In the genomic region with DNA sequence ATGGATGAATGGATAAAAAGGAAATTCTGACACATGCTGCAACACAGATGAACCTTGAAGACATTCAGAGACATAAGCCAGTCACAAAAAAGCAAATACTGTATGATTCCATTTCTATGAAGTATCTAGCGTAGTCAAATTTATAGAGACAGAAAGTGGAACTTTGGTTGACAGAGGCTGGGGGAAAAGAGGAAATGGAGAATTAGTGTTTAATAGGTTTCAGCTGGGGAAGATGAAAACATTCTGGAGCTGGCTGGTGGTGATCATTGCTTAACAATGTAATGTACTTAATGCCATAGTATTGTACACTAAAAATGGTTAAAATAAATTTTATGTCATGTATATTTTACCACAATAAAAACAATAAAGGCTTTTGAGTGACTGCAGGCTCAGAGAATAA, we compare ENCODE assay signal across 27 cellular contexts. TPM values are rescaled to one million over a fixed set of nuclear protein-coding genes. Genes with fewer than 3 reads are reported as not detected.
A peak's percentile ranks its signal among the peaks of the same experiment; 100 is the strongest.
DNase-seq lines count a peak whose midpoint lies in the region; ATAC-seq, FAIRE-seq and TF ChIP-seq lines count a peak whose summit lies in the region.
"Had no signal": no experiment of that assay in that cellular context is flagged by ENCODE, and none has a peak within 500 bp of the region (broad histone marks: within the 10 kb centered on the region; RNA-seq: fewer than 3 reads in every experiment).

No MANE protein-coding gene starts in this region.

- H3K27ac ChIP-seq in GM23248 (no peak overlapping the region), GM12878 (ENCODE audit: control insufficient read depth, insufficient read depth) (no peak overlapping the region), colonic mucosa (no peak overlapping the region)
- H3K27ac ChIP-seq: transverse colon, WERI-Rb-1 had no signal

- WGBS in GM23248 (ENCODE audit: low coverage in 1 of 2, low lambda C conversion rate in 2 of 2, missing lambda C conversion rate in 2 of 2), 2 experiments: 12 to 26% methylated on average over 1 of the region's 1 CpG
- WGBS in GM12878 (ENCODE audit: insufficient coverage, insufficient replicate concordance, low lambda C conversion rate, missing lambda C conversion rate): 0% methylated on average over 1 of the region's 1 CpG

- no peak overlapping the region for H3K4me3 Mint-ChIP-seq in stimulated activated naive CD8-positive, alpha-beta T cell treated with anti-CD3 and anti-CD28 coated beads, Interleukin-15, amount 100 ng/mL, for 72 hours
- H3K4me3 Mint-ChIP-seq: activated CD8-positive, alpha-beta T cell treated with anti-CD3 and anti-CD28 coated beads, Interleukin-2, amount 10 ng/mL, durations not matched to agents 7 days and 5 days; activated naive CD8-positive, alpha-beta T cell; nephron progenitor cell had no signal

- H3K4me1 ChIP-seq in GM23248 (ENCODE audit: insufficient read depth): peaks cover 8% of the 10 kb centered on the region
- H3K4me1 ChIP-seq in GM12878 (ENCODE audit: control insufficient read depth, insufficient read depth, low read length): no peaks in the 10 kb centered on the region
- H3K4me1 ChIP-seq in colonic mucosa: no peaks in the 10 kb centered on the region
- H3K4me1 ChIP-seq: transverse colon had no signal

- DNase-seq in GM23248: peak; percentile 16
- DNase-seq in NOMO-1 treated with DMSO at 0.1 percent for 48 hours (lab: John Stamatoyannopoulos, UW; ENCODE audit: unreplicated experiment): peak; percentile 72
- no peak for DNase-seq in GM12878 (ENCODE audit: low read depth, low spot score)
- no peak for DNase-seq in stimulated activated naive CD8-positive, alpha-beta T cell treated with anti-CD3 and anti-CD28 coated beads, Interleukin-15, amount 100 ng/mL, for 72 hours
- no peak for DNase-seq in activated effector memory CD4-positive, alpha-beta T cell treated with anti-CD3 and anti-CD28 coated beads, Interleukin-2, amount 50 U/mL, for 16 hours
- no peak for DNase-seq in NCI-H510A treated with DMSO at 0.1 percent for 48 hours (lab: John Stamatoyannopoulos, UW)
- DNase-seq in colonic mucosa: no peak
- DNase-seq: activated CD4-positive, alpha-beta T cell treated with anti-CD3 and anti-CD28 coated beads for 4 hours; activated CD8-positive, alpha-beta T cell treated with anti-CD3 and anti-CD28 coated beads, Interleukin-2, amount 10 ng/mL, durations not matched to agents 7 days and 5 days; aorta; DMS79; effector CD4-positive, alpha-beta T cell; GDM1; NCI-H1048; NCI-H1694; NCI-H446; NCI-H774; nephron progenitor cell; stimulated activated CD4-positive, alpha-beta T cell treated with anti-CD3 and anti-CD28 coated beads, Interleukin-4, amount 100 ng/mL, for 1 hour; transverse colon; WERI-Rb-1 had no signal

- peaks cover 8% of the 10 kb centered on the region for H3K4me1 Mint-ChIP-seq in stimulated activated naive CD8-positive, alpha-beta T cell treated with anti-CD3 and anti-CD28 coated beads, Interleukin-15, amount 100 ng/mL, for 72 hours
- H3K4me1 Mint-ChIP-seq: nephron progenitor cell had no signal

- FAIRE-seq in GM12878 (lab: Jason Lieb, UNC): no peak
- FAIRE-seq: bronchial epithelial cell, H54, islet of Langerhans had no signal

- H3K27me3 ChIP-seq in GM23248 (replicated peaks; ENCODE audit: insufficient read depth) (no peaks in the 10 kb centered on the region), GM12878 (replicated peaks in 1 of 2; ENCODE audit: control insufficient read depth in 2 of 2, insufficient read depth in 2 of 2, low read length in 1 of 2) (no peaks in the 10 kb centered on the region), colonic mucosa (no peaks in the 10 kb centered on the region)
- H3K27me3 ChIP-seq: transverse colon had no signal

- ATAC-seq in GM12878: no peak
- no peak for ATAC-seq in stimulated activated naive CD8-positive, alpha-beta T cell treated with anti-CD3 and anti-CD28 coated beads, Interleukin-15, amount 100 ng/mL, for 72 hours
- ATAC-seq: activated CD8-positive, alpha-beta T cell treated with anti-CD3 and anti-CD28 coated beads, Interleukin-2, amount 10 ng/mL, durations not matched to agents 7 days and 5 days; left lobe of liver had no signal

- no peak for TF ChIP-seq EP300 in GM12878 (IDR thresholded peaks at IDR 0.05; ENCODE audit: borderline replicate concordance in 1 of 2, control insufficient read depth in 1 of 2, low read depth in 2 of 2, low read length in 2 of 2)

- RAD21 ChIA-PET in GM12878 (lab: Charles Lee; ENCODE audit: unreplicated experiment): no interaction called here

- TF ChIP-seq RAD21 in GM12878 (IDR thresholded peaks at IDR 0.05; ENCODE audit: insufficient read depth, low read depth, low read length): no peak

- H3K36me3 ChIP-seq in GM23248 (ENCODE audit: low read depth) (0 out of 2 replicates have a peak, but pooled peaks cover 5% of the 10 kb centered on the region), GM12878 (ENCODE audit: control insufficient read depth in 2 of 2, insufficient read depth in 2 of 2, low read length in 1 of 2) (no peaks in the 10 kb centered on the region), colonic mucosa (no peaks in the 10 kb centered on the region)
- H3K36me3 ChIP-seq: transverse colon, WERI-Rb-1 had no signal

- no peaks in the 10 kb centered on the region for H3K79me2 ChIP-seq in GM23248 (ENCODE audit: insufficient read depth)
- H3K79me2 ChIP-seq in GM12878 (ENCODE audit: control insufficient read depth, insufficient read depth, low read length): no peaks in the 10 kb centered on the region

- no peaks in the 10 kb centered on the region for H3K27me3 Mint-ChIP-seq in stimulated activated naive CD8-positive, alpha-beta T cell treated with anti-CD3 and anti-CD28 coated beads, Interleukin-15, amount 100 ng/mL, for 72 hours
- H3K27me3 Mint-ChIP-seq: activated naive CD8-positive, alpha-beta T cell had no signal

- H3K4me2 ChIP-seq in GM23248 (ENCODE audit: unreplicated experiment) (peak overlapping the region; percentile 37), GM12878 (ENCODE audit: control insufficient read depth, insufficient read depth) (no peak overlapping the region)

- no peaks in the 10 kb centered on the region for H3K9me3 ChIP-seq in GM23248 (ENCODE audit: low read depth)
- H3K9me3 ChIP-seq in GM12878 (replicated peaks; ENCODE audit: control insufficient read depth, insufficient read depth, low read length): no peaks in the 10 kb centered on the region; the same call in 2 of the 3 replicates
- H3K9me3 ChIP-seq in colonic mucosa: no peaks in the 10 kb centered on the region
- H3K9me3 ChIP-seq: transverse colon had no signal

- H3F3A ChIP-seq in GM23248 (ENCODE audit: insufficient read depth): 0 out of 2 replicates have a peak, but pooled peaks cover 7% of the 10 kb centered on the region

- no peak for TF ChIP-seq CTCF in GM12878 (IDR thresholded peaks at IDR 0.05 in 2 of 3, conservative IDR thresholded peaks at IDR 0.05 in 1 of 3; ENCODE audit: control insufficient read depth in 2 of 3, extremely low read depth in 1 of 3, insufficient read depth in 1 of 3, low read depth in 3 of 3, low read length in 3 of 3)
- no peak for TF ChIP-seq CTCF in colonic mucosa (IDR thresholded peaks at IDR 0.05)

- TF ChIP-seq POLR2A in GM12878 (IDR thresholded peaks at IDR 0.05; ENCODE audit: low read depth, low read length): no peak

- peak overlapping the region; percentile 16; the same call in 1 of the 2 replicates for H3K4me3 ChIP-seq in GM23248
- no peak overlapping the region for H3K4me3 ChIP-seq in GM12878
- no peak overlapping the region for H3K4me3 ChIP-seq in colonic mucosa
- H3K4me3 ChIP-seq: transverse colon had no signal

- SMC1A ChIA-PET in GM12878 (lab: Charles Lee; ENCODE audit: uncharacterized antibody, unreplicated experiment): no interaction called here

- no peaks in the 10 kb centered on the region for H4K20me1 ChIP-seq in GM23248 (ENCODE audit: insufficient read depth)
- no peaks in the 10 kb centered on the region for H4K20me1 ChIP-seq in GM12878 (ENCODE audit: control insufficient read depth, insufficient read depth)

- H3K9me3 Mint-ChIP-seq in stimulated activated naive CD8-positive, alpha-beta T cell treated with anti-CD3 and anti-CD28 coated beads, Interleukin-15, amount 100 ng/mL, for 72 hours: no peaks in the 10 kb centered on the region
- H3K9me3 Mint-ChIP-seq: activated T-helper 2 cell treated with anti-CD3 and anti-CD28 coated beads, Interferon-gamma antibody, Interleukin-2, Interleukin-4, amounts not matched to agents 10 μg/mL and 5 μg/mL and 100 μg/mL, durations not matched to agents 14 hours and 24 hours and 36 hours had no signal

- in situ Hi-C loops in GM23248 (cut with MboI) (no loop called here), GM12878 (cut with MboI) (no loop called here)

- no TSS peak for BruUV-seq in GM12878 (replicated peaks; lab: Mats Ljungman, UMichigan)

- POLR2A ChIA-PET in GM12878 (lab: Charles Lee): no interaction called here

- H3K9ac ChIP-seq in GM23248: no peak overlapping the region
- no peak overlapping the region for H3K9ac ChIP-seq in GM12878 (ENCODE audit: control insufficient read depth, insufficient read depth, low read length)
- no peak overlapping the region for H3K9ac ChIP-seq in colonic mucosa (ENCODE audit: low read depth in 2 of 2, low read length in 2 of 2)

- no peaks in the 10 kb centered on the region for H3K9me2 ChIP-seq in GM23248 (ENCODE audit: insufficient read depth)

- H2AFZ ChIP-seq in GM23248: no peak overlapping the region
- H2AFZ ChIP-seq in GM12878 (ENCODE audit: control insufficient read depth, low read depth, low read length): no peak overlapping the region

- intact Hi-C loops in GM12878 (cut with micrococcal nuclease; ENCODE audit: unreplicated experiment) (no loop called here), colonic mucosa (cut with DNase I) (no loop called here)

- no peak overlapping the region for H3K27ac Mint-ChIP-seq in stimulated activated naive CD8-positive, alpha-beta T cell treated with anti-CD3 and anti-CD28 coated beads, Interleukin-15, amount 100 ng/mL, for 72 hours
- H3K27ac Mint-ChIP-seq: activated CD8-positive, alpha-beta T cell treated with anti-CD3 and anti-CD28 coated beads, Interleukin-2, amount 10 ng/mL, durations not matched to agents 7 days and 5 days; activated naive CD8-positive, alpha-beta T cell; activated T-helper 2 cell treated with anti-CD3 and anti-CD28 coated beads, Interferon-gamma antibody, Interleukin-2, Interleukin-4, amounts not matched to agents 10 μg/mL and 5 μg/mL and 100 μg/mL, durations not matched to agents 14 hours and 24 hours and 36 hours; nephron progenitor cell had no signal

- CTCF ChIA-PET in GM12878 (lab: Yijun Ruan, JAX): no interaction called here

RNA-seq across cellular contexts. Expression of gene PPIC, which starts 24.2 kb away (rescaled TPM):
- 116 and 128 TPM in 2 replicates for total RNA-seq in GM23248 (2014; rRNA removed; shearing (Covaris generic))
- polyA plus RNA-seq in GM23248 (2016; fragmentation: Nextera tagmentation; extraction: Ambion mirVana): 244 and 247 TPM in 2 replicates
- total RNA-seq in GM12878 (2013; cell fraction: nucleolus; rRNA removed): not detected in 2 replicates
- not detected in 2 replicates for total RNA-seq in GM12878 (2014; rRNA removed)
- total RNA-seq in GM12878 (2014; rRNA removed; fragmentation: Illumina TruSeq; extraction: Trizol): not detected in 2 replicates
- total RNA-seq in GM12878 (2021): 0.21 TPM in 1 of 2 replicates, not detected in the other
- not detected for polyA plus RNA-seq in GM12878 (2011; ENCODE audit: low read depth)
- polyA plus RNA-seq in GM12878 (2011; rRNA removed): not detected in 2 replicates
- polyA plus RNA-seq in GM12878 (2011; cell fraction: cytosol; rRNA removed): not detected in 2 replicates
- not detected in 2 replicates for polyA plus RNA-seq in GM12878 (2011; cell fraction: nucleus; rRNA removed)
- polyA plus RNA-seq in GM12878 (2012): 0.08 TPM in 1 of 2 replicates, not detected in the other
- polyA plus RNA-seq in GM12878 (2014; fragmentation: Illumina TruSeq; extraction: Trizol): not detected in 2 replicates
- polyA plus RNA-seq in GM12878 (2014; fragmentation: Nextera tagmentation; extraction: Ambion mirVana): not detected
- not detected in 2 replicates for polyA plus RNA-seq in GM12878 (2014; rRNA removed)
- under 1 TPM in 1 of 2 experiments, not detected in 1; 0.12 TPM for polyA plus RNA-seq in GM12878 (2016; fragmentation: Nextera tagmentation; extraction: Ambion mirVana)
- not detected in 2 replicates for polyA minus RNA-seq in GM12878 (2011; rRNA and poly(A)+ RNA removed)
- polyA minus RNA-seq in GM12878 (2011; cell fraction: cytosol; rRNA and poly(A)+ RNA removed): not detected in 2 replicates
- not detected in 2 replicates for polyA minus RNA-seq in GM12878 (2011; cell fraction: nucleus; rRNA and poly(A)+ RNA removed)
- total RNA-seq in colonic mucosa: 10 to 100 TPM; 33.7 to 84.8 TPM
- total RNA-seq: activated CD8-positive, alpha-beta T cell treated with anti-CD3 and anti-CD28 coated beads, Interleukin-2, amount 10 ng/mL, durations not matched to agents 7 days and 5 days; activated T-helper 2 cell treated with anti-CD3 and anti-CD28 coated beads, Interferon-gamma antibody, Interleukin-2, Interleukin-4, amounts not matched to agents 10 μg/mL and 5 μg/mL and 100 μg/mL, durations not matched to agents 14 hours and 24 hours and 36 hours had no signal

Comparison
In these comparisons a context has a peak if more than half of its experiments do, and no peak if none do; other contexts are left out.
1. DNase-seq: peak in GM23248 (single experiment) and NOMO-1 treated with DMSO at 0.1 percent for 48 hours (single experiment); none in GM12878 (single experiment), stimulated activated naive CD8-positive, alpha-beta T cell treated with anti-CD3 and anti-CD28 coated beads, Interleukin-15, amount 100 ng/mL, for 72 hours (0 of 2), activated effector memory CD4-positive, alpha-beta T cell treated with anti-CD3 and anti-CD28 coated beads, Interleukin-2, amount 50 U/mL, for 16 hours (single experiment), NCI-H510A treated with DMSO at 0.1 percent for 48 hours (single experiment) and colonic mucosa (single experiment).
2. RNA of gene PPIC, which starts 24.2 kb away (total RNA-seq): 116 to 128 TPM in GM23248 and 33.7 to 84.8 TPM in colonic mucosa; 0.21 TPM in GM12878; every median in the first group is over 10 times any median in the second.